Comparison of ENCODE assay signal across 24 cellular contexts in genomic region chr11:117313103-117313502, GRCh38. TPM values are rescaled to one million over a fixed set of nuclear protein-coding genes. Genes with fewer than 3 reads are reported as not detected.
DNase-seq lines count a peak whose midpoint lies in the region; ATAC-seq, FAIRE-seq and TF ChIP-seq lines count a peak whose summit lies in the region.
"Had no signal": no experiment of that assay in that cellular context is flagged by ENCODE, and none has a peak within 500 bp of the region (broad histone marks: within the 10 kb centered on the region; RNA-seq: fewer than 3 reads in every experiment).

No MANE protein-coding gene starts in this region.

- peak overlapping the region; percentile 16 to 83 (median 52) for H3K27ac ChIP-seq in body of pancreas
- H3K27ac ChIP-seq in small intestine (ENCODE audit: low read depth in 1 of 2, low read length in 1 of 2): no peak overlapping the region
- no peak overlapping the region for H3K27ac ChIP-seq in suprapubic skin
- H3K27ac ChIP-seq: gastroesophageal sphincter, hepatocyte, psoas muscle, RWPE1, tibial artery had no signal

- 19 to 23% methylated on average over 6 of the region's 6 CpGs for WGBS in body of pancreas, 2 donors
- 66 to 73% (median 66%) methylated on average over 6 of the region's 6 CpGs for WGBS in small intestine, 3 donors
- WGBS in suprapubic skin: 79% methylated on average over 6 of the region's 6 CpGs

- H3K9me3 ChIP-seq in body of pancreas (no peaks in the 10 kb centered on the region), small intestine (ENCODE audit: control insufficient read depth, low read depth) (no peaks in the 10 kb centered on the region), suprapubic skin (no peaks in the 10 kb centered on the region)
- H3K9me3 ChIP-seq: gastroesophageal sphincter, psoas muscle, tibial artery had no signal

- ATAC-seq in body of pancreas (no peak), HG03159 (IDR thresholded peaks at IDR 0.05; ENCODE audit: unreplicated experiment) (no peak)
- ATAC-seq in activated CD4-positive, CD25-positive, alpha-beta regulatory T cell treated with anti-CD3 and anti-CD28 coated beads, Interleukin-2, amount 50 U/mL, for 24 hours: no peak
- ATAC-seq: gastroesophageal sphincter; HCT116; psoas muscle; SK-N-SH treated with all-trans-retinoic acid at 6 μM for 48 hours; stimulated activated naive CD8-positive, alpha-beta T cell treated with anti-CD3 and anti-CD28 coated beads, Interleukin-15, amount 100 ng/mL, for 72 hours had no signal

- H3K36me3 ChIP-seq in body of pancreas (replicated peaks in 1 of 2; ENCODE audit: insufficient read depth in 1 of 2, low read depth in 2 of 2): no peaks in the 10 kb centered on the region
- H3K36me3 ChIP-seq in small intestine (ENCODE audit: control insufficient read depth in 2 of 2, insufficient read depth in 2 of 2, low read length in 2 of 2): no peaks in the 10 kb centered on the region
- no peaks in the 10 kb centered on the region for H3K36me3 ChIP-seq in suprapubic skin
- H3K36me3 ChIP-seq: tibial artery had no signal

- no peak for TF ChIP-seq EP300 in suprapubic skin (IDR thresholded peaks at IDR 0.05)

- no peak overlapping the region for H3K4me3 ChIP-seq in body of pancreas
- no peak overlapping the region for H3K4me3 ChIP-seq in small intestine (ENCODE audit: low read depth in 1 of 2, low read length in 2 of 2)
- no peak overlapping the region for H3K4me3 ChIP-seq in suprapubic skin
- H3K4me3 ChIP-seq: gastroesophageal sphincter, hepatocyte, psoas muscle, tibial artery had no signal

- H3K4me1 ChIP-seq in body of pancreas (peaks cover 60% of the 10 kb centered on the region), small intestine (ENCODE audit: control insufficient read depth in 2 of 2, insufficient read depth in 1 of 2, low read depth in 1 of 2, low read length in 1 of 2) (peaks cover 0 to 6% of the 10 kb centered on the region in 2 donors), suprapubic skin (peaks cover 29% of the 10 kb centered on the region)

- peak; percentile 47 for DNase-seq in GF-D8 (lab: John Stamatoyannopoulos, UW)
- DNase-seq in NOMO-1 (lab: John Stamatoyannopoulos, UW; ENCODE audit: unreplicated experiment in 2 of 2): peak; percentile 17 to 66
- no peak for DNase-seq in body of pancreas
- peak; percentile 7 for DNase-seq in small intestine
- no peak for DNase-seq in suprapubic skin (ENCODE audit: low spot score in 2 of 2)
- DNase-seq: ACHN; activated CD4-positive, alpha-beta T cell treated with anti-CD3 and anti-CD28 coated beads, Interleukin-2, amount 10 ng/mL, durations not matched to agents 24 days and 14 days; activated T-cell treated with anti-CD3 and anti-CD28 coated beads, Interleukin-2, amount 50 U/mL, for 24 hours; cerebellar nuclear complex; DND-41; mammary epithelial cell; NCI-H2081; NCI-H226; NCI-H69; psoas muscle; stimulated activated naive CD8-positive, alpha-beta T cell treated with anti-CD3 and anti-CD28 coated beads, Interleukin-15, amount 100 ng/mL, for 72 hours; tibial artery had no signal

- TF ChIP-seq POLR2A in body of pancreas (IDR thresholded peaks at IDR 0.05): no peak
- no peak for TF ChIP-seq POLR2A in suprapubic skin (IDR thresholded peaks at IDR 0.05)

- no peak for FAIRE-seq in small intestine (lab: Jason Lieb, UNC)

- H3K27me3 ChIP-seq in body of pancreas (no peaks in the 10 kb centered on the region), small intestine (ENCODE audit: control insufficient read depth in 2 of 2, insufficient read depth in 2 of 2, low read length in 2 of 2) (no peaks in the 10 kb centered on the region), suprapubic skin (no peaks in the 10 kb centered on the region)
- H3K27me3 ChIP-seq: gastroesophageal sphincter, hepatocyte, tibial artery had no signal

- TF ChIP-seq CTCF in body of pancreas (IDR thresholded peaks at IDR 0.05): no peak
- no peak for TF ChIP-seq CTCF in suprapubic skin (IDR thresholded peaks at IDR 0.05)

- intact Hi-C loops in body of pancreas (cut with DNase I): no loop called here

RNA-seq across cellular contexts. Expression of gene BACE1, which starts 3.0 kb away (rescaled TPM):
- total RNA-seq in body of pancreas (10 to 100 TPM; 47.0 to 70.5 TPM), suprapubic skin (10 to 100 TPM; 13.8 to 35.6 (median 18.0) TPM)
- polyA plus RNA-seq in small intestine: 1 to 10 TPM; 1.6 to 9.4 (median 2.2) TPM

RNA-seq across cellular contexts. Expression of gene CEP164, which starts 14.6 kb away (rescaled TPM):
- total RNA-seq in body of pancreas (10 to 100 TPM; 29.1 to 45.8 TPM), suprapubic skin (10 to 100 TPM; 22.8 to 56.7 (median 29.7) TPM)
- 10 to 100 TPM in 1 of 3 donors, 1 to 10 TPM in 2; 2.9 to 12.2 (median 5.4) TPM for polyA plus RNA-seq in small intestine

RNA-seq across cellular contexts. Expression of gene BACE1-AS, which starts 22.0 kb away (rescaled TPM):
- 1 to 10 TPM; 5.3 to 6.0 TPM for total RNA-seq in body of pancreas
- polyA plus RNA-seq in small intestine: 1 to 10 TPM; 1.6 to 7.6 (median 3.8) TPM
- 10 to 100 TPM in 1 of 4 donors, 1 to 10 TPM in 3; 3.6 to 13.0 (median 6.3) TPM for total RNA-seq in suprapubic skin

Comparison
In these comparisons a context has a peak if more than half of its experiments do, and no peak if none do; other contexts are left out.
1. DNase-seq: peak in GF-D8 (single experiment), NOMO-1 (2 of 2) and small intestine (single experiment); none in body of pancreas (0 of 4) and suprapubic skin (0 of 2).
2. H3K27ac ChIP-seq: peak in body of pancreas (4 of 4); none in small intestine (0 of 2) and suprapubic skin (single experiment).